9 cellular contexts compared by ENCODE assay signal in the genomic region with DNA sequence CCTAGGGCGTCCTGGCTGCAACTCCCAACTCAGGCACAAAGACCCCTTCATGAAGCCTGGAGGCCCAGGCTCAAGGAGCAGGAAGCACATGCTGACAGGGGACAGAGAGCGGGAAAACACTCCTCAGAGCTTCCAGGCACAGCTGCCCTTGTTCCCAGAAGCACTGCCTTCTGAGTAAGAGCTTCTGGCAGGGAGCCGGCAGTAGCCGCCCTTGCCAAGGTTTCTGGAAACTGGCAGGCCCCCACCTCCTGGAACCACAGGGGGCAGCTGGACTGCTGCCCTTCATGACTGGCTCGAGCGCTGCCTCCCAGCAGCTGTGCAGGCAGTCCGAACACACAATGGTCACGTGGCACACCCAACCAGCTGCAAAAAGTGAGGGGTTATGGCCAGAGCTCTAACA. TPM values are rescaled to one million over a fixed set of nuclear protein-coding genes. Genes with fewer than 3 reads are reported as not detected.
A peak's percentile ranks its signal among the peaks of the same experiment; 100 is the strongest.
DNase-seq lines count a peak whose midpoint lies in the region; ATAC-seq and TF ChIP-seq lines count a peak whose summit lies in the region.
"Had no signal": no experiment of that assay in that cellular context is flagged by ENCODE, and none has a peak within 500 bp of the region (broad histone marks: within the 10 kb centered on the region; RNA-seq: fewer than 3 reads in every experiment).

No MANE protein-coding gene starts in this region.

- DNase-seq in BJ (ENCODE audit: low read depth) (peak; percentile 65), Panc1 (ENCODE audit: low read depth, low spot score) (no peak), fibroblast of the aortic adventitia (ENCODE audit: low read depth) (peak; percentile 99), omental fat pad (ENCODE audit: low spot score) (peak; percentile 65), T-helper 2 cell (no peak), NCI-H748 (lab: John Stamatoyannopoulos, UW; ENCODE audit: unreplicated experiment) (no peak)
- DNase-seq in T-helper 2 cell treated with Interferon-gamma antibody and Interleukin-4, amounts not matched to agents 5 μg/mL and 100 μg/mL, for 36 hours (ENCODE audit: low spot score), result no peak

- H3K4me3 Mint-ChIP-seq in stimulated activated memory B cell treated with anti-CD40 and anti-IgM and Interleukin-4, amounts not matched to agents 10 μg/mL and 1 μg/mL and 100 μg/mL, for 72 hours, result no peak overlapping the region
- H3K4me3 Mint-ChIP-seq in T-helper 2 cell treated with Interferon-gamma antibody and Interleukin-4, amounts not matched to agents 5 μg/mL and 100 μg/mL, for 36 hours, result no peak overlapping the region

- H3K27ac Mint-ChIP-seq in stimulated activated memory B cell treated with anti-CD40 and anti-IgM and Interleukin-4, amounts not matched to agents 10 μg/mL and 1 μg/mL and 100 μg/mL, for 72 hours, result no peak overlapping the region
- H3K27ac Mint-ChIP-seq in T-helper 2 cell treated with Interferon-gamma antibody and Interleukin-4, amounts not matched to agents 5 μg/mL and 100 μg/mL, for 36 hours, result no peak overlapping the region

- H3K9me3 ChIP-seq in Panc1 (ENCODE audit: control insufficient read depth, insufficient read depth, low read depth, low read length), result no peaks in the 10 kb centered on the region

- intact Hi-C loops in Panc1 (cut with micrococcal nuclease; ENCODE audit: unreplicated experiment), result no loop called here

- peaks cover 54% of the 10 kb centered on the region for H3K36me3 Mint-ChIP-seq in stimulated activated memory B cell treated with anti-CD40 and anti-IgM and Interleukin-4, amounts not matched to agents 10 μg/mL and 1 μg/mL and 100 μg/mL, for 72 hours
- H3K36me3 Mint-ChIP-seq in T-helper 2 cell treated with Interferon-gamma antibody and Interleukin-4, amounts not matched to agents 5 μg/mL and 100 μg/mL, for 36 hours (ENCODE audit: low read depth), result peaks cover 49% of the 10 kb centered on the region

- peaks cover 46% of the 10 kb centered on the region for H3K4me1 Mint-ChIP-seq in stimulated activated memory B cell treated with anti-CD40 and anti-IgM and Interleukin-4, amounts not matched to agents 10 μg/mL and 1 μg/mL and 100 μg/mL, for 72 hours
- H3K4me1 Mint-ChIP-seq in T-helper 2 cell treated with Interferon-gamma antibody and Interleukin-4, amounts not matched to agents 5 μg/mL and 100 μg/mL, for 36 hours (ENCODE audit: low read depth), result no peaks in the 10 kb centered on the region

- POLR2A ChIA-PET in BJ (lab: Charles Lee) (no interaction called here), Panc1 (lab: Charles Lee) (no interaction called here)

- CTCF ChIA-PET in BJ (lab: Yijun Ruan, JAX), result interaction anchor here (0.7 to 1.6 kb wide), 7 partner anchors 10 to 106 kb away, joined by 3 to 8 read pairs (median 3); no protein-coding TSS in a partner anchor
- CTCF ChIA-PET in Panc1 (lab: Charles Lee), result interaction anchor here (0.6 kb wide), 1 partner anchor 174 kb away, joined by 12 read pairs; no protein-coding TSS in a partner anchor

- no peaks in the 10 kb centered on the region for H3K9me3 Mint-ChIP-seq in stimulated activated memory B cell treated with anti-CD40 and anti-IgM and Interleukin-4, amounts not matched to agents 10 μg/mL and 1 μg/mL and 100 μg/mL, for 72 hours
- H3K9me3 Mint-ChIP-seq in T-helper 2 cell treated with Interferon-gamma antibody and Interleukin-4, amounts not matched to agents 5 μg/mL and 100 μg/mL, for 36 hours, result no peaks in the 10 kb centered on the region

- H3K27me3 Mint-ChIP-seq in stimulated activated memory B cell treated with anti-CD40 and anti-IgM and Interleukin-4, amounts not matched to agents 10 μg/mL and 1 μg/mL and 100 μg/mL, for 72 hours, result no peaks in the 10 kb centered on the region
- no peaks in the 10 kb centered on the region for H3K27me3 Mint-ChIP-seq in T-helper 2 cell treated with Interferon-gamma antibody and Interleukin-4, amounts not matched to agents 5 μg/mL and 100 μg/mL, for 36 hours (ENCODE audit: low read depth)

- H3K36me3 ChIP-seq in BJ (ENCODE audit: control insufficient read depth, insufficient read depth, low read length) (peaks cover 33% of the 10 kb centered on the region), Panc1 (ENCODE audit: control insufficient read depth, insufficient read depth, low read length) (peaks cover 2% of the 10 kb centered on the region; the same call in 1 of the 2 replicates)

- H3K4me3 ChIP-seq in BJ (ENCODE audit: low read depth, low read length) (no peak overlapping the region), Panc1 (ENCODE audit: low read depth in 2 of 2, low read length in 2 of 2) (no peak overlapping the region), fibroblast of the aortic adventitia (ENCODE audit: low read depth, low read length) (no peak overlapping the region)

- in situ Hi-C loops in Panc1 (cut with HindIII; ENCODE audit: low pct_unique_long_range_greater_than_20kb, low sequenced_read_pairs), result no loop called here

- BruUV-seq in Panc1 (replicated peaks; lab: Mats Ljungman, UMichigan), result no TSS peak

- H3K27me3 ChIP-seq in BJ (ENCODE audit: control insufficient read depth, insufficient read depth, low read length) (no peaks in the 10 kb centered on the region), Panc1 (ENCODE audit: control insufficient read depth, insufficient read depth, low read length) (no peaks in the 10 kb centered on the region)

- peaks cover 26% of the 10 kb centered on the region for H3K4me1 ChIP-seq in Panc1 (ENCODE audit: control insufficient read depth, insufficient read depth, low read length)

- TF ChIP-seq CTCF in BJ (IDR thresholded peaks at IDR 0.05; ENCODE audit: insufficient read depth, low read depth, low read length) (0 out of 2 replicates have a peak, but pooled peaks have one; percentile 8), Panc1 (IDR thresholded peaks at IDR 0.05) (no peak), fibroblast of the aortic adventitia (IDR thresholded peaks at IDR 0.05; ENCODE audit: insufficient read depth, low read length) (no peak), omental fat pad (IDR thresholded peaks at IDR 0.05) (no peak)

- ATAC-seq in Panc1 (peak; percentile 56), omental fat pad (ENCODE audit: low FRiP score) (peak; percentile 87)
- no peak for ATAC-seq in stimulated activated memory B cell treated with anti-CD40 and anti-IgM and Interleukin-4, amounts not matched to agents 10 μg/mL and 1 μg/mL and 100 μg/mL, for 72 hours

- no peak overlapping the region; the same call in 1 of the 2 replicates for H3K27ac ChIP-seq in Panc1 (ENCODE audit: low read length)

RNA-seq across cellular contexts. Expression of a gene that starts 33.6 kb away (rescaled TPM):
- 0.04 and 0.05 TPM in 2 replicates for polyA plus RNA-seq in BJ (2011; rRNA removed)
- 0.38 TPM in 1 of 2 replicates, not detected in the other for polyA minus RNA-seq in BJ (2011; rRNA and poly(A)+ RNA removed)
- total RNA-seq in Panc1 (2021; ENCODE audit: unreplicated experiment), result 0.31 TPM
- polyA plus RNA-seq in Panc1 (2012; ENCODE audit: insufficient read length), result 0.17 TPM
- total RNA-seq in fibroblast of the aortic adventitia (ENCODE audit: low replicate concordance), result 0.09 TPM in 1 of 2 replicates, not detected in the other
- total RNA-seq in omental fat pad, result under 1 TPM in 1 of 4 donors, not detected in 3; 0.84 TPM
- total RNA-seq: SK-MEL-5 had no signal

Comparison
In these comparisons a context has a peak if more than half of its experiments do, and no peak if none do; other contexts are left out.
1. DNase-seq: peak in BJ (single experiment), fibroblast of the aortic adventitia (single experiment) and omental fat pad (single experiment); none in Panc1 (single experiment), T-helper 2 cell (0 of 5), NCI-H748 (single experiment) and T-helper 2 cell treated with Interferon-gamma antibody and Interleukin-4, amounts not matched to agents 5 μg/mL and 100 μg/mL, for 36 hours (single experiment).